ENCODE assay signal across 22 cellular contexts in the genomic region with DNA sequence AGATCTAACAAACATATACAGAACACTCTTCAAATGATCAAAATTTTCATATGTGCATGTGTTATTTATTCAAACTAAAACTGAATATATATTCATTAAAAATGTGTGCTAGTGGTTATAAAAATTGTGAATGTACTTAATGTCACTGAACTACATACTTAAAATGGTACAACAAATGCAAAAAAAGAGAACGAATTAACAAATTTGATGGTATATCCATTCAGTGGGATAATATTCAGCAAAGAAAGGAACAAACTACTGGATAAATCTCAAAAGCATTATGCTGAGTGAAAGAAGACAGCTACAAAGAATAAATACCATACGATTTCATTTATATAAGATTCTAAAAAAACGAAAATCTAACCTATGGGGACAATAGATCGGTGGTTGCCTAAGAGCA.
DNase-seq lines count a peak whose midpoint lies in the region; ATAC-seq, FAIRE-seq and TF ChIP-seq lines count a peak whose summit lies in the region.
"Had no signal": no experiment of that assay in that cellular context is flagged by ENCODE, and none has a peak within 500 bp of the region (broad histone marks: within the 10 kb centered on the region; RNA-seq: fewer than 3 reads in every experiment).

No MANE protein-coding gene starts in this region.

- no peak for ATAC-seq in SK-N-SH treated with all-trans-retinoic acid at 6 μM for 48 hours

- H3K4me3 ChIP-seq in SK-N-SH (ENCODE audit: low read depth in 2 of 2, low read length in 1 of 2) = no peak overlapping the region
- H3K4me3 ChIP-seq: BLaER1 had no signal

- no peak for TF ChIP-seq CTCF in SK-N-SH (IDR thresholded peaks at IDR 0.05)

- no peaks in the 10 kb centered on the region for H4K20me1 ChIP-seq in SK-N-SH (ENCODE audit: insufficient read depth)
- H4K20me1 ChIP-seq: BLaER1 had no signal

- H3K79me2 ChIP-seq in SK-N-SH (ENCODE audit: insufficient read depth) = no peaks in the 10 kb centered on the region

- CTCF ChIA-PET in SK-N-SH (lab: Yijun Ruan, JAX) = no interaction called here

- no peaks in the 10 kb centered on the region for H3F3A ChIP-seq in SK-N-SH (replicated peaks; ENCODE audit: insufficient read depth)

- TF ChIP-seq EP300 in SK-N-SH (IDR thresholded peaks at IDR 0.05; ENCODE audit: borderline replicate concordance in 1 of 2, low read depth in 1 of 2, low read length in 1 of 2) = no peak

- H2AFZ ChIP-seq in SK-N-SH (ENCODE audit: low read depth) = no peak overlapping the region

- peaks cover 0 to 16% of the 10 kb centered on the region in 2 experiments; a peak in 2 of 4 replicates for H3K4me1 ChIP-seq in SK-N-SH (ENCODE audit: control insufficient read depth in 1 of 2, insufficient read depth in 2 of 2, low read depth in 1 of 2, low read length in 1 of 2)
- H3K4me1 ChIP-seq: BLaER1 had no signal

- FAIRE-seq in A204.1 (lab: Jason Lieb, UNC) (peak; percentile 39), frontal cortex (lab: Jason Lieb, UNC) (peak; percentile 3)
- FAIRE-seq: G401.6, GM12891, GM19239 had no signal

- no peak overlapping the region for H3K4me2 ChIP-seq in SK-N-SH
- H3K4me2 ChIP-seq: BLaER1 had no signal

- no peak overlapping the region for H3K27ac ChIP-seq in SK-N-SH (ENCODE audit: low read depth in 2 of 2, low read length in 1 of 2)
- H3K27ac ChIP-seq: 22Rv1, BLaER1 had no signal

- H3K9me2 ChIP-seq in SK-N-SH = no peaks in the 10 kb centered on the region

- 97% methylated on average over 4 of the region's 4 CpGs for WGBS in SK-N-SH (ENCODE audit: low lambda C conversion rate)

- H3K9ac ChIP-seq in SK-N-SH = no peak overlapping the region
- H3K9ac ChIP-seq: BLaER1 had no signal

- POLR2A ChIA-PET in SK-N-SH (lab: Yijun Ruan, JAX) = no interaction called here

- peaks cover 10% of the 10 kb centered on the region for H3K9me3 ChIP-seq in SK-N-SH
- H3K9me3 ChIP-seq: BE2C had no signal

- peaks cover 0 to 3% of the 10 kb centered on the region in 2 experiments for H3K36me3 ChIP-seq in SK-N-SH (replicated peaks in 1 of 2; ENCODE audit: control insufficient read depth in 1 of 2, insufficient read depth in 2 of 2, low read length in 1 of 2)

- H3K27me3 ChIP-seq in SK-N-SH (ENCODE audit: insufficient read depth) = no peaks in the 10 kb centered on the region
- H3K27me3 ChIP-seq: BE2C, BLaER1 had no signal

- DNase-seq in SK-N-SH = no peak
- no peak for DNase-seq in frontal cortex (ENCODE audit: low spot score in 2 of 2)
- DNase-seq in DMS79 treated with DMSO at 0.1 percent for 48 hours (lab: John Stamatoyannopoulos, UW) = no peak
- DNase-seq: ACHN; BE2C; C1 segment of cervical spinal cord; CD4-positive, alpha-beta memory T cell; CD4-positive, CD25-positive, alpha-beta regulatory T cell; CD8-positive, alpha-beta memory T cell; COR-L47; DMS 273 treated with DMSO at 0.1 percent for 48 hours; DMS153; DMS53; DMS79; GF-D8 had no signal

- no peak for TF ChIP-seq RAD21 in SK-N-SH (IDR thresholded peaks at IDR 0.05; ENCODE audit: low read length)

TF ChIP-seq in SK-N-SH treated with all-trans-retinoic acid at 6 μM for 48 hours, 23 proteins besides CTCF, POLR2A, EP300 and RAD21:
- TF ChIP-seq ZNF8 (CRISPR knock-in tag; IDR thresholded peaks at IDR 0.05) = peak; percentile 92
- no peak for TF ChIP-seq ZFP3 (CRISPR knock-in tag; IDR thresholded peaks at IDR 0.05)

TF ChIP-seq in SK-N-SH, 30 proteins besides CTCF, POLR2A, EP300 and RAD21:
- no peak for TF ChIP-seq SMC3 (IDR thresholded peaks at IDR 0.05; ENCODE audit: low read depth, low read length)
- TF ChIP-seq RCOR1 (IDR thresholded peaks at IDR 0.05; ENCODE audit: low read length) = no peak
- TF ChIP-seq, protein P1, sequence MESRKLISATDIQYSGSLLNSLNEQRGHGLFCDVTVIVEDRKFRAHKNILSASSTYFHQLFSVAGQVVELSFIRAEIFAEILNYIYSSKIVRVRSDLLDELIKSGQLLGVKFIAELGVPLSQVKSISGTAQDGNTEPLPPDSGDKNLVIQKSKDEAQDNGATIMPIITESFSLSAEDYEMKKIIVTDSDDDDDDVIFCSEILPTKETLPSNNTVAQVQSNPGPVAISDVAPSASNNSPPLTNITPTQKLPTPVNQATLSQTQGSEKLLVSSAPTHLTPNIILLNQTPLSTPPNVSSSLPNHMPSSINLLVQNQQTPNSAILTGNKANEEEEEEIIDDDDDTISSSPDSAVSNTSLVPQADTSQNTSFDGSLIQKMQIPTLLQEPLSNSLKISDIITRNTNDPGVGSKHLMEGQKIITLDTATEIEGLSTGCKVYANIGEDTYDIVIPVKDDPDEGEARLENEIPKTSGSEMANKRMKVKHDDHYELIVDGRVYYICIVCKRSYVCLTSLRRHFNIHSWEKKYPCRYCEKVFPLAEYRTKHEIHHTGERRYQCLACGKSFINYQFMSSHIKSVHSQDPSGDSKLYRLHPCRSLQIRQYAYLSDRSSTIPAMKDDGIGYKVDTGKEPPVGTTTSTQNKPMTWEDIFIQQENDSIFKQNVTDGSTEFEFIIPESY (IDR thresholded peaks at IDR 0.05; ENCODE audit: borderline replicate concordance, low read depth) = no peak
